In the genomic region with DNA sequence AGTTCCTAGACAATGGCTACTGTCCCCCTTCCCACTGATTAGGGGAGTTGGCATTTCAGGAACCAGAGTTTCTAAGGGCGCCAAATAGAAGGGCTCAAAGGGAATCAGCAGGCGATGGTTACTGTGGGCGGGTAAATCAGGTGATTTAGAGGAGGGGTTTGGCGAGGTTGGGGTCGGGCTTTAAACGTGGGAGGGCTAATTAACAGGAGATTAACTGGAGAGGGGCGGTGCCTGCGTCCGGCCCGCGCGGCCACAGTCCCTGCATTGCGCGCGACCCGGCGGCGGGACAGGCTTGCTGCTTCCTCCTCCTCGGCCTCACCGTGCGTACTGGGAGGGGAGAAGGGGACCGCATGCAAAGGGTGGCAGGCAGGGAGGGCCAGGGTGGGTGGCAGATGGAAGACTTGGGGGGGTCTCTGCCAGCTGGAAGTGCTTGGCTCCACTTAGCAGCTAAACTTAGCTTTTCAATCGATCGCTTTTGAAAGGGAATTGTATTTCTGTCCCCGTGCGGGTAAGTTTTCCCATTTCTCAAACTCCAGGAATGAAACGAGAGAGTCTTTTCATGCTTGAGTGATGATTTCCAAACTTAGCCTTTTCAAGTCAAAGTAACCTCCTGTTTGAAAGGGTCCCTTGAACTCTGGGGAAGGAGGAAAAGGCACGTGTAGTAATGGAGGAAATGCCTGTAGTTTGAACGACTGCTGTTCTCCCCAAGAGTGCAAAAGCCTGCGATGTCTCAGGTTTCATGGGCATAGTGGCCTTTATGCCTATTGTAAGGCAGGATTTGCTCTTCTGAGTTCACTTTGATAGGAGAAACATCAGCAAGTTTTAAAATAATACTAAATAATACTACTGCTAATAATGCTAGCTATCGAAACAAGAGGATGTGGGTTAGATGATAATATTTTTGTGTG, we compare ENCODE assay signal across 8 cellular contexts. TPM values are rescaled to one million over a fixed set of nuclear protein-coding genes. Genes with fewer than 3 reads are reported as not detected.
DNase-seq lines count a peak whose midpoint lies in the region; ATAC-seq and TF ChIP-seq lines count a peak whose summit lies in the region.

A gene with protein sequence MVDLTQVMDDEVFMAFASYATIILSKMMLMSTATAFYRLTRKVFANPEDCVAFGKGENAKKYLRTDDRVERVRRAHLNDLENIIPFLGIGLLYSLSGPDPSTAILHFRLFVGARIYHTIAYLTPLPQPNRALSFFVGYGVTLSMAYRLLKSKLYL (plus strand): TSS at position 255 of the 908 bp plus-strand sequence. CDS start 6,608 bp downstream, outside the sequence.

- H3K27ac ChIP-seq in stomach smooth muscle (ENCODE audit: low read length) = peak within 1 kb of the TSS; percentile 3

- peak within 1 kb of the TSS; percentile 33; the same call in 1 of the 2 replicates for H3K4me3 ChIP-seq in GM08714 (ENCODE audit: low read length)
- H3K4me3 ChIP-seq in stomach smooth muscle (ENCODE audit: low read length in 2 of 2) = peak within 1 kb of the TSS; percentile 9 to 66

- peak within 1 kb of the TSS; percentile 92 for H3K27ac Mint-ChIP-seq in chondrocyte (ENCODE audit: unreplicated experiment)

- peak within 1 kb of the TSS; percentile 84 for H3K4me3 Mint-ChIP-seq in chondrocyte (ENCODE audit: unreplicated experiment)

- no peaks in the 10 kb centered on the region for H3K27me3 Mint-ChIP-seq in chondrocyte (ENCODE audit: low read depth)

- H3K9me3 Mint-ChIP-seq in chondrocyte (ENCODE audit: low read depth) = peaks cover 2% of the 10 kb centered on the region

- H3K27me3 ChIP-seq in stomach smooth muscle (ENCODE audit: control insufficient read depth in 1 of 2, insufficient read depth in 2 of 2, low read length in 2 of 2) = no peaks in the 10 kb centered on the region

- no peak for TF ChIP-seq CTCF in chondrocyte (IDR thresholded peaks at IDR 0.05)

- peaks cover 44% of the 10 kb centered on the region for H3K4me1 Mint-ChIP-seq in chondrocyte (ENCODE audit: low read depth)

- no peaks in the 10 kb centered on the region for H3K36me3 ChIP-seq in stomach smooth muscle (ENCODE audit: control insufficient read depth in 2 of 2, insufficient read depth in 2 of 2, low read length in 2 of 2)

- ATAC-seq in HG02763 (IDR thresholded peaks at IDR 0.05; ENCODE audit: unreplicated experiment) = peak; percentile 52
- no peak for ATAC-seq in HG02938 (IDR thresholded peaks at IDR 0.05; ENCODE audit: unreplicated experiment)

- no peaks in the 10 kb centered on the region for H3K36me3 Mint-ChIP-seq in chondrocyte (ENCODE audit: low read depth)

- H3K9me3 ChIP-seq in stomach smooth muscle (ENCODE audit: control insufficient read depth in 2 of 2, low read length in 2 of 2) = no peaks in the 10 kb centered on the region

- DNase-seq in NCI-H524 (lab: John Stamatoyannopoulos, UW) = peak; percentile 81 to 85
- DNase-seq in chondrocyte (ENCODE audit: low spot score) = no peak
- DNase-seq in kidney glomerular epithelial cell (lab: John Stamatoyannopoulos, UW) = peak; percentile 28
- no peak for DNase-seq in dedifferentiated amniotic fluid mesenchymal stem cell (ENCODE audit: extremely low spot score)

- H3K9ac ChIP-seq in stomach smooth muscle (ENCODE audit: low read length in 2 of 2) = peak within 1 kb of the TSS; percentile 22 to 32

- no peaks in the 10 kb centered on the region for H3K4me1 ChIP-seq in stomach smooth muscle (ENCODE audit: control insufficient read depth, insufficient read depth, low read length)

RNA-seq across cellular contexts. Expression of the gene that starts here (rescaled TPM):
- 17.9 to 45.6 TPM (median 23.9 TPM) in 3 replicates for total RNA-seq in chondrocyte

Comparison
In these comparisons a context has a peak if more than half of its experiments do, and no peak if none do; other contexts are left out.
1. DNase-seq: peak in NCI-H524 (2 of 2) and kidney glomerular epithelial cell (single experiment); none in chondrocyte (single experiment) and dedifferentiated amniotic fluid mesenchymal stem cell (single experiment).